Comparison of ENCODE assay signal across 27 cellular contexts in the genomic region with DNA sequence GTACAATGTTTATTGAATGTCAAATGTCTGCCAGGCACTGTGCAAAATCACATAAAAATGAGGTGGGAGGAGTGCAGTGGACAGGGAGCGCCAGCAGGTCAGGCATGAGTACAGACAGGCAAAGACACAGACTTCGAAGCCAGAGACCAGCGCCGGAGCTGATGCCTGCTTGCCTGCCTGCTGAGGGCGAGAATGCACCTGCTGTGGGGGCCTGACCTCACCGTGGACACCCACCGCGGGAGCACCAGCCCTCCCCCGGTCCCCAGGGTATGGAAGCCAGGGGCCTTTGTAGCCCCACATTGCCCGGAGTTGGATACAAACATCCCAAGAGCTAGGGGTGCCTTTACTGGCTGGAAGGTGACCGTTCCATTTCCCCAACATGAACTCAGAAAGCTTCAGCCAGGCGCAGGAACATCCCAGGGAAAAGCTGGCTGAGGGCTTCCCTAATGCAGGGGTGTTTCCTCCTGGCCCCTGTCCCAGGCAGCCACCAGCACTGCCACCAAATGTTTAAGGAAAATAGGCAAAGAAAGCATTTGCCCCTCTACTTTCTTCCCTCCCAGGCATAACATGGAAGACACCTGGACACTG. TPM values are rescaled to one million over a fixed set of nuclear protein-coding genes. Genes with fewer than 3 reads are reported as not detected.
"Had no signal": no experiment of that assay in that cellular context is flagged by ENCODE, and none has a peak within 500 bp of the region (broad histone marks: within the 10 kb centered on the region; RNA-seq: fewer than 3 reads in every experiment).

No MANE protein-coding gene starts in this region.

- H3K9me3 Mint-ChIP-seq: activated naive CD4-positive, alpha-beta T cell treated with anti-CD3 and anti-CD28 coated beads, Interleukin-2, amount 50 U/mL, for 24 hours had no signal

- H3K4me3 Mint-ChIP-seq: activated CD4-positive, alpha-beta T cell treated with anti-CD3 and anti-CD28 coated beads, Interleukin-2, amount 10 ng/mL, durations not matched to agents 7 days and 5 days; activated naive CD4-positive, alpha-beta T cell treated with anti-CD3 and anti-CD28 coated beads, Interleukin-2, amount 50 U/mL, for 24 hours; activated T-cell treated with anti-CD3 and anti-CD28 coated beads, Interleukin-2, amount 50 U/mL, for 4 hours had no signal

- H3K27me3 ChIP-seq: pancreas, thyroid gland had no signal

- H3K36me3 Mint-ChIP-seq: activated naive CD4-positive, alpha-beta T cell treated with anti-CD3 and anti-CD28 coated beads, Interleukin-2, amount 50 U/mL, for 24 hours had no signal

- H3K4me3 ChIP-seq: pancreas, thyroid gland had no signal

- H3K27ac ChIP-seq: neutrophil, pancreas, thyroid gland had no signal

- H3K9me3 ChIP-seq: neutrophil, pancreas, thyroid gland had no signal

- H3K27ac Mint-ChIP-seq: activated CD4-positive, alpha-beta T cell treated with anti-CD3 and anti-CD28 coated beads, Interleukin-2, amount 10 ng/mL, durations not matched to agents 7 days and 5 days; activated naive CD4-positive, alpha-beta T cell treated with anti-CD3 and anti-CD28 coated beads, Interleukin-2, amount 50 U/mL, for 24 hours; naive thymus-derived CD4-positive, alpha-beta T cell had no signal

- H3K4me1 ChIP-seq: pancreas, thyroid gland had no signal

- H3K36me3 ChIP-seq: neutrophil, pancreas, thyroid gland had no signal

- DNase-seq: activated CD4-positive, alpha-beta T cell treated with anti-CD3 and anti-CD28 coated beads, Interleukin-2, amount 10 ng/mL, durations not matched to agents 7 days and 5 days; activated CD8-positive, alpha-beta memory T cell treated with anti-CD3 and anti-CD28 coated beads, Interleukin-2, amount 50 U/mL, for 4 hours; activated gamma-delta T cell; activated T-cell treated with anti-CD3 and anti-CD28 coated beads, Interleukin-2, amount 50 U/mL, for 4 hours; effector CD4-positive, alpha-beta T cell; head of caudate nucleus; kidney glomerular epithelial cell; left ventricle myocardium superior; mesenchymal stem cell; naive thymus-derived CD4-positive, alpha-beta T cell; pancreas; stimulated activated CD4-positive, alpha-beta T cell treated with anti-CD3 and anti-CD28 coated beads, Interleukin-12 subunit alpha, Interleukin-12 subunit beta, amount 100 ng/mL, for 4 hours; stimulated activated CD4-positive, alpha-beta T cell treated with anti-CD3 and anti-CD28 coated beads, Interleukin-1b, Interleukin-23, amount 100 ng/mL, for 48 hours; stimulated activated CD8-positive, alpha-beta memory T cell treated with anti-CD3 and anti-CD28 coated beads, Interleukin-4, amount 100 ng/mL, for 48 hours; stimulated activated naive CD4-positive, alpha-beta T cell; T1000; thyroid gland had no signal

- ATAC-seq: activated T-cell treated with anti-CD3 and anti-CD28 coated beads, Interleukin-2, amount 50 U/mL, for 4 hours; left ventricle myocardium superior; naive thymus-derived CD4-positive, alpha-beta T cell had no signal

RNA-seq across cellular contexts. Expression of a gene that starts 17.9 kb away (rescaled TPM):
- polyA plus RNA-seq: naive thymus-derived CD4-positive, alpha-beta T cell had no signal

RNA-seq across cellular contexts. Expression of a gene that starts 35.5 kb away (rescaled TPM):
- total RNA-seq: activated CD4-positive, alpha-beta T cell treated with anti-CD3 and anti-CD28 coated beads, Interleukin-2, amount 10 ng/mL, durations not matched to agents 7 days and 5 days; activated T-cell treated with anti-CD3 and anti-CD28 coated beads, Interleukin-2, amount 50 U/mL, for 4 hours; astrocyte; cerebellum; frontal cortex; left ventricle myocardium superior; mucosa of gallbladder; naive thymus-derived CD4-positive, alpha-beta T cell; pancreas; subcutaneous adipose tissue; T-helper 1 cell treated with Interleukin-12 subunit alpha and Interleukin-12 subunit beta and Interleukin-4 antibody, amounts not matched to agents 30 ng/mL and 1 ng/mL, for 36 hours; thyroid gland had no signal
- polyA plus RNA-seq: adipose tissue; esophagus; naive thymus-derived CD4-positive, alpha-beta T cell; pancreas had no signal
